ENCODE assay signal across 8 cellular contexts in genomic region chr2:230650585-230651137, GRCh38.
A peak's percentile ranks its signal among the peaks of the same experiment; 100 is the strongest.
DNase-seq lines count a peak whose midpoint lies in the region; ATAC-seq lines count a peak whose summit lies in the region.

No MANE protein-coding gene starts in this region.

- H3K36me3 Mint-ChIP-seq in activated naive CD8-positive, alpha-beta T cell treated with anti-CD3 and anti-CD28 coated beads, Interleukin-2, amount 50 U/mL, for 24 hours (ENCODE audit: low read depth): peaks cover 4% of the 10 kb centered on the region
- peaks cover 9% of the 10 kb centered on the region for H3K36me3 Mint-ChIP-seq in activated T-helper 1 cell treated with anti-CD3 and anti-CD28 coated beads, Interleukin-12 subunit alpha, Interleukin-12 subunit beta, Interleukin-2, Interleukin-4 antibody, amounts not matched to agents 30 ng/mL and 10 ng/mL and 1 ng/mL, durations not matched to agents 14 hours and 24 hours and 36 hours (ENCODE audit: low read depth)

- peak; percentile 71 for ATAC-seq in HG02852 (IDR thresholded peaks at IDR 0.05; ENCODE audit: unreplicated experiment)
- ATAC-seq in GM19324 (IDR thresholded peaks at IDR 0.05; ENCODE audit: low FRiP score, unreplicated experiment): no peak
- no peak for ATAC-seq in activated naive CD8-positive, alpha-beta T cell treated with anti-CD3 and anti-CD28 coated beads, Interleukin-2, amount 50 U/mL, for 24 hours

- intact Hi-C loops in activated T-helper 1 cell treated with anti-CD3 and anti-CD28 coated beads, Interleukin-12 subunit alpha, Interleukin-12 subunit beta, Interleukin-2, Interleukin-4 antibody, amounts not matched to agents 30 ng/mL and 10 ng/mL and 1 ng/mL, durations not matched to agents 14 hours and 24 hours and 36 hours (cut with micrococcal nuclease): no loop called here

- H3K4me3 Mint-ChIP-seq in activated naive CD8-positive, alpha-beta T cell treated with anti-CD3 and anti-CD28 coated beads, Interleukin-2, amount 50 U/mL, for 24 hours: no peak overlapping the region
- H3K4me3 Mint-ChIP-seq in activated T-helper 1 cell treated with anti-CD3 and anti-CD28 coated beads, Interleukin-12 subunit alpha, Interleukin-12 subunit beta, Interleukin-2, Interleukin-4 antibody, amounts not matched to agents 30 ng/mL and 10 ng/mL and 1 ng/mL, durations not matched to agents 14 hours and 24 hours and 36 hours: no peak overlapping the region

- peaks cover 41% of the 10 kb centered on the region for H3K4me1 Mint-ChIP-seq in activated naive CD8-positive, alpha-beta T cell treated with anti-CD3 and anti-CD28 coated beads, Interleukin-2, amount 50 U/mL, for 24 hours
- H3K4me1 Mint-ChIP-seq in activated T-helper 1 cell treated with anti-CD3 and anti-CD28 coated beads, Interleukin-12 subunit alpha, Interleukin-12 subunit beta, Interleukin-2, Interleukin-4 antibody, amounts not matched to agents 30 ng/mL and 10 ng/mL and 1 ng/mL, durations not matched to agents 14 hours and 24 hours and 36 hours (ENCODE audit: low read depth): peaks cover 34% of the 10 kb centered on the region

- H3K27ac Mint-ChIP-seq in activated naive CD8-positive, alpha-beta T cell treated with anti-CD3 and anti-CD28 coated beads, Interleukin-2, amount 50 U/mL, for 24 hours: no peak overlapping the region
- H3K27ac Mint-ChIP-seq in activated T-helper 1 cell treated with anti-CD3 and anti-CD28 coated beads, Interleukin-12 subunit alpha, Interleukin-12 subunit beta, Interleukin-2, Interleukin-4 antibody, amounts not matched to agents 30 ng/mL and 10 ng/mL and 1 ng/mL, durations not matched to agents 14 hours and 24 hours and 36 hours: no peak overlapping the region

- no peaks in the 10 kb centered on the region for H3K27me3 Mint-ChIP-seq in activated naive CD8-positive, alpha-beta T cell treated with anti-CD3 and anti-CD28 coated beads, Interleukin-2, amount 50 U/mL, for 24 hours
- H3K27me3 Mint-ChIP-seq in activated T-helper 1 cell treated with anti-CD3 and anti-CD28 coated beads, Interleukin-12 subunit alpha, Interleukin-12 subunit beta, Interleukin-2, Interleukin-4 antibody, amounts not matched to agents 30 ng/mL and 10 ng/mL and 1 ng/mL, durations not matched to agents 14 hours and 24 hours and 36 hours (ENCODE audit: insufficient read depth): no peaks in the 10 kb centered on the region

- DNase-seq in NCI-H748 (lab: John Stamatoyannopoulos, UW; ENCODE audit: unreplicated experiment) (peak; percentile 53), NCI-H748 treated with DMSO at 0.1 percent for 48 hours (lab: John Stamatoyannopoulos, UW) (no peak), OCI-M1 (lab: John Stamatoyannopoulos, UW) (peak; percentile 84), retina (peak; percentile 84)
- DNase-seq in activated naive CD8-positive, alpha-beta T cell treated with anti-CD3 and anti-CD28 coated beads, Interleukin-2, amount 50 U/mL, for 24 hours: no peak
- no peak for DNase-seq in activated T-helper 1 cell treated with anti-CD3 and anti-CD28 coated beads, Interleukin-12 subunit alpha, Interleukin-12 subunit beta, Interleukin-2, Interleukin-4 antibody, amounts not matched to agents 30 ng/mL and 10 ng/mL and 1 ng/mL, durations not matched to agents 14 hours and 24 hours and 36 hours (ENCODE audit: low spot score)

- no peaks in the 10 kb centered on the region for H3K9me3 Mint-ChIP-seq in activated naive CD8-positive, alpha-beta T cell treated with anti-CD3 and anti-CD28 coated beads, Interleukin-2, amount 50 U/mL, for 24 hours
- peaks cover 5% of the 10 kb centered on the region for H3K9me3 Mint-ChIP-seq in activated T-helper 1 cell treated with anti-CD3 and anti-CD28 coated beads, Interleukin-12 subunit alpha, Interleukin-12 subunit beta, Interleukin-2, Interleukin-4 antibody, amounts not matched to agents 30 ng/mL and 10 ng/mL and 1 ng/mL, durations not matched to agents 14 hours and 24 hours and 36 hours

Comparison
In these comparisons a context has a peak if more than half of its experiments do, and no peak if none do; other contexts are left out.
1. DNase-seq: peak in NCI-H748 (single experiment), OCI-M1 (single experiment) and retina (single experiment); none in NCI-H748 treated with DMSO at 0.1 percent for 48 hours (single experiment), activated naive CD8-positive, alpha-beta T cell treated with anti-CD3 and anti-CD28 coated beads, Interleukin-2, amount 50 U/mL, for 24 hours (single experiment) and activated T-helper 1 cell treated with anti-CD3 and anti-CD28 coated beads, Interleukin-12 subunit alpha, Interleukin-12 subunit beta, Interleukin-2, Interleukin-4 antibody, amounts not matched to agents 30 ng/mL and 10 ng/mL and 1 ng/mL, durations not matched to agents 14 hours and 24 hours and 36 hours (single experiment).